Comparison of ENCODE assay signal across 1 cellular context in genomic region chr19:57559008-57559403, GRCh38.
A peak's percentile ranks its signal among the peaks of the same experiment; 100 is the strongest.
TF ChIP-seq lines count a peak whose summit lies in the region.

No MANE protein-coding gene starts in this region.

TF ChIP-seq in K562, 482 proteins besides CTCF, POLR2A, EP300 and RAD21:
- TF ChIP-seq KDM5B (IDR thresholded peaks at IDR 0.05; ENCODE audit: insufficient replicate concordance, low read depth, low read length) (peak; percentile 15), IRF9 (tag; IDR thresholded peaks at IDR 0.05) (no peak), TEAD1 (CRISPR knock-in tag; IDR thresholded peaks at IDR 0.05) (0 out of 4 replicates have a peak, but pooled peaks of 1 of the 2 experiments have one; percentile 10), GATA2 (CRISPR knock-in tag; IDR thresholded peaks at IDR 0.05) (0 out of 2 replicates have a peak, but pooled peaks have one; percentile 7), L3MBTL2 (IDR thresholded peaks at IDR 0.05) (peak; percentile 26; the same call in 1 of the 2 replicates), E2F6 (IDR thresholded peaks at IDR 0.05; ENCODE audit: borderline replicate concordance in 1 of 2, extremely low read depth in 1 of 2, insufficient read depth in 1 of 2, insufficient read length in 1 of 2, low read depth in 1 of 2, low read length in 1 of 2, poor library complexity in 1 of 2, severe bottlenecking in 1 of 2) (peak in 1 of 2 experiments; percentile 36), MGA (IDR thresholded peaks at IDR 0.05) (0 out of 2 replicates have a peak, but pooled peaks have one; percentile 23)
- TF ChIP-seq, protein P1, sequence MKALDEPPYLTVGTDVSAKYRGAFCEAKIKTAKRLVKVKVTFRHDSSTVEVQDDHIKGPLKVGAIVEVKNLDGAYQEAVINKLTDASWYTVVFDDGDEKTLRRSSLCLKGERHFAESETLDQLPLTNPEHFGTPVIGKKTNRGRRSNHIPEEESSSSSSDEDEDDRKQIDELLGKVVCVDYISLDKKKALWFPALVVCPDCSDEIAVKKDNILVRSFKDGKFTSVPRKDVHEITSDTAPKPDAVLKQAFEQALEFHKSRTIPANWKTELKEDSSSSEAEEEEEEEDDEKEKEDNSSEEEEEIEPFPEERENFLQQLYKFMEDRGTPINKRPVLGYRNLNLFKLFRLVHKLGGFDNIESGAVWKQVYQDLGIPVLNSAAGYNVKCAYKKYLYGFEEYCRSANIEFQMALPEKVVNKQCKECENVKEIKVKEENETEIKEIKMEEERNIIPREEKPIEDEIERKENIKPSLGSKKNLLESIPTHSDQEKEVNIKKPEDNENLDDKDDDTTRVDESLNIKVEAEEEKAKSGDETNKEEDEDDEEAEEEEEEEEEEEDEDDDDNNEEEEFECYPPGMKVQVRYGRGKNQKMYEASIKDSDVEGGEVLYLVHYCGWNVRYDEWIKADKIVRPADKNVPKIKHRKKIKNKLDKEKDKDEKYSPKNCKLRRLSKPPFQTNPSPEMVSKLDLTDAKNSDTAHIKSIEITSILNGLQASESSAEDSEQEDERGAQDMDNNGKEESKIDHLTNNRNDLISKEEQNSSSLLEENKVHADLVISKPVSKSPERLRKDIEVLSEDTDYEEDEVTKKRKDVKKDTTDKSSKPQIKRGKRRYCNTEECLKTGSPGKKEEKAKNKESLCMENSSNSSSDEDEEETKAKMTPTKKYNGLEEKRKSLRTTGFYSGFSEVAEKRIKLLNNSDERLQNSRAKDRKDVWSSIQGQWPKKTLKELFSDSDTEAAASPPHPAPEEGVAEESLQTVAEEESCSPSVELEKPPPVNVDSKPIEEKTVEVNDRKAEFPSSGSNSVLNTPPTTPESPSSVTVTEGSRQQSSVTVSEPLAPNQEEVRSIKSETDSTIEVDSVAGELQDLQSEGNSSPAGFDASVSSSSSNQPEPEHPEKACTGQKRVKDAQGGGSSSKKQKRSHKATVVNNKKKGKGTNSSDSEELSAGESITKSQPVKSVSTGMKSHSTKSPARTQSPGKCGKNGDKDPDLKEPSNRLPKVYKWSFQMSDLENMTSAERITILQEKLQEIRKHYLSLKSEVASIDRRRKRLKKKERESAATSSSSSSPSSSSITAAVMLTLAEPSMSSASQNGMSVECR (CRISPR knock-in tag; IDR thresholded peaks at IDR 0.05): no peak
